ENCODE assay signal across 20 cellular contexts in genomic region chr4:183413562-183414200, GRCh38. TPM values are rescaled to one million over a fixed set of nuclear protein-coding genes. Genes with fewer than 3 reads are reported as not detected.
A peak's percentile ranks its signal among the peaks of the same experiment; 100 is the strongest.
DNase-seq lines count a peak whose midpoint lies in the region; ATAC-seq, FAIRE-seq and TF ChIP-seq lines count a peak whose summit lies in the region.
"Had no signal": no experiment of that assay in that cellular context is flagged by ENCODE, and none has a peak within 500 bp of the region (broad histone marks: within the 10 kb centered on the region; RNA-seq: fewer than 3 reads in every experiment).

No MANE protein-coding gene starts in this region.

- WGBS in K562 (ENCODE audit: insufficient coverage, low coverage, missing lambda C conversion rate) = 66% methylated on average over 18 of the region's 21 CpGs
- WGBS in sigmoid colon, 2 donors = 89 to 95% methylated on average over 21 of the region's 21 CpGs

- POLR2A ChIA-PET in K562 (lab: Yijun Ruan, JAX) = interaction anchor here (1.1 kb wide), 1 partner anchor 17 kb away, joined by 4 read pairs; no protein-coding TSS in a partner anchor

- peak; percentile 72 for DNase-seq in DMS53 (lab: John Stamatoyannopoulos, UW)
- no peak for DNase-seq in DMS53 treated with DMSO at 0.1 percent for 48 hours (lab: John Stamatoyannopoulos, UW; ENCODE audit: unreplicated experiment)
- peak; percentile 65 for DNase-seq in NCI-H146 treated with DMSO at 0.1 percent for 48 hours (lab: John Stamatoyannopoulos, UW; ENCODE audit: unreplicated experiment)
- DNase-seq in K562 (ENCODE audit: extremely low read depth in 1 of 4, low spot score in 3 of 4) = no peak
- DNase-seq in sigmoid colon = peak; percentile 43
- DNase-seq in stimulated activated naive CD4-positive, alpha-beta T cell treated with Interleukin-2 at 50 U/mL for 16 hours (lab: John Stamatoyannopoulos, UW) = no peak
- no peak for DNase-seq in osteoblast (ENCODE audit: insufficient read length, low spot score, missing footprints)
- no peak for DNase-seq in hepatic stellate cell (ENCODE audit: low spot score)
- DNase-seq: BE2C; CD4-positive, alpha-beta T cell; DND-41; GDM1; GOT3; NCI-H1436 treated with DMSO at 0.1 percent for 48 hours; NCI-H226; NCI-H526 treated with DMSO at 0.1 percent for 48 hours; SK-N-SH had no signal

- no peak overlapping the region for H3K27ac ChIP-seq in K562 (ENCODE audit: extremely low read depth, low read depth, low read length)
- H3K27ac ChIP-seq in sigmoid colon = no peak overlapping the region
- no peak overlapping the region for H3K27ac ChIP-seq in osteoblast (ENCODE audit: low read depth, low read length)
- H3K27ac ChIP-seq: 22Rv1 had no signal

- TF ChIP-seq EP300 in K562 (IDR thresholded peaks at IDR 0.05; ENCODE audit: low read length) (no peak), sigmoid colon (IDR thresholded peaks at IDR 0.05) (no peak)

- in situ Hi-C loops in K562 (cut with MboI) = no loop called here

- peak overlapping the region; percentile 14; the same call in 1 of the 2 replicates for H2AFZ ChIP-seq in K562 (ENCODE audit: low read depth, low read length)
- no peak overlapping the region for H2AFZ ChIP-seq in osteoblast (ENCODE audit: low read length)

- no peak; the same call in 2 of the 3 replicates for ATAC-seq in K562
- ATAC-seq: GM12878 had no signal

- TF ChIP-seq CTCF in K562 (IDR thresholded peaks at IDR 0.05 in 2 of 3, conservative IDR thresholded peaks at IDR 0.05 in 1 of 3; ENCODE audit: insufficient read depth in 2 of 3, low read depth in 1 of 3, low read length in 3 of 3) (no peak), sigmoid colon (IDR thresholded peaks at IDR 0.05) (no peak), osteoblast (IDR thresholded peaks at IDR 0.05; ENCODE audit: extremely low read depth, low read depth, low read length) (no peak)

- no peak for TF ChIP-seq RAD21 in K562 (CRISPR knock-in tag; conservative IDR thresholded peaks at IDR 0.05 in 1 of 2, IDR thresholded peaks at IDR 0.05 in 1 of 2)

- H4K20me1 ChIP-seq in K562 (replicated peaks; ENCODE audit: control insufficient read depth, insufficient read depth, low read length) (no peaks in the 10 kb centered on the region), osteoblast (ENCODE audit: insufficient read depth, low read length) (no peaks in the 10 kb centered on the region)

- no peak for FAIRE-seq in K562 (lab: Jason Lieb, UNC)
- FAIRE-seq: D721Med, GM12878 had no signal

- H3K9ac ChIP-seq in K562 (ENCODE audit: insufficient read depth in 1 of 2, low read depth in 2 of 2, low read length in 2 of 2) = no peak overlapping the region; a peak in 1 of 4 replicates
- H3K9ac ChIP-seq: SK-N-SH had no signal

- H3K4me1 ChIP-seq in K562 (replicated peaks in 1 of 2; ENCODE audit: control insufficient read depth in 2 of 2, insufficient read depth in 2 of 2, low read length in 2 of 2) = peaks cover 0 to 5% of the 10 kb centered on the region in 2 experiments; a peak in 2 of 5 replicates
- no peaks in the 10 kb centered on the region for H3K4me1 ChIP-seq in sigmoid colon
- no peaks in the 10 kb centered on the region for H3K4me1 ChIP-seq in osteoblast (ENCODE audit: insufficient read depth, low read length)
- H3K4me1 ChIP-seq: BE2C had no signal

- no peak for TF ChIP-seq POLR2A in K562 (conservative IDR thresholded peaks at IDR 0.05)
- TF ChIP-seq POLR2A in sigmoid colon (IDR thresholded peaks at IDR 0.05) = no peak

- H3K4me2 ChIP-seq in K562 (ENCODE audit: insufficient read depth, low read length) = no peak overlapping the region
- H3K4me2 ChIP-seq in osteoblast (ENCODE audit: insufficient read depth, low read length) = no peak overlapping the region
- H3K4me2 ChIP-seq: SK-N-SH had no signal

- 0 out of 5 replicates have a peak, but pooled peaks cover 0 to 4% of the 10 kb centered on the region in 2 experiments for H3K27me3 ChIP-seq in K562 (ENCODE audit: control insufficient read depth in 2 of 2, insufficient read depth in 2 of 2, low read length in 2 of 2)
- no peaks in the 10 kb centered on the region for H3K27me3 ChIP-seq in sigmoid colon
- no peaks in the 10 kb centered on the region for H3K27me3 ChIP-seq in osteoblast (ENCODE audit: insufficient read depth, low read length)
- H3K27me3 ChIP-seq: BE2C had no signal

- H3K79me2 ChIP-seq in K562 (ENCODE audit: control insufficient read depth, insufficient read depth, low read length) (no peaks in the 10 kb centered on the region), osteoblast (ENCODE audit: insufficient read depth, low read length) (no peaks in the 10 kb centered on the region)

- no peaks in the 10 kb centered on the region for H3K9me3 ChIP-seq in K562 (replicated peaks; ENCODE audit: control insufficient read depth, insufficient read depth, low read depth, low read length)
- no peaks in the 10 kb centered on the region for H3K9me3 ChIP-seq in sigmoid colon
- no peaks in the 10 kb centered on the region for H3K9me3 ChIP-seq in osteoblast (ENCODE audit: low read depth, low read length)
- H3K9me3 ChIP-seq: BE2C, SK-N-SH had no signal

- no TSS peak for BruUV-seq in K562 (replicated peaks; lab: Mats Ljungman, UMichigan)

- H3K36me3 ChIP-seq in K562 (ENCODE audit: control insufficient read depth, insufficient read depth, low read length) = no peaks in the 10 kb centered on the region
- H3K36me3 ChIP-seq in sigmoid colon = no peaks in the 10 kb centered on the region
- no peaks in the 10 kb centered on the region for H3K36me3 ChIP-seq in osteoblast (ENCODE audit: insufficient read depth, low read length)
- H3K36me3 ChIP-seq: BE2C had no signal

- H3K4me3 ChIP-seq in K562 (no peak overlapping the region), sigmoid colon (no peak overlapping the region), osteoblast (ENCODE audit: insufficient read depth, low read length) (no peak overlapping the region)
- H3K4me3 ChIP-seq: GM12878 had no signal

- intact Hi-C loops in K562 (cut with micrococcal nuclease) = no loop called here
- intact Hi-C loops in sigmoid colon (cut with DNase I) = no loop called here

- CTCF ChIA-PET in K562 (lab: Yijun Ruan, JAX; ENCODE audit: low intra/inter-chr PET ratio) = no interaction called here

- no peaks in the 10 kb centered on the region for H3K9me1 ChIP-seq in K562 (ENCODE audit: control insufficient read depth, insufficient read depth, low read length)

TF ChIP-seq in K562, 482 proteins besides CTCF, POLR2A, EP300 and RAD21 (continues in another document):
- no peak for TF ChIP-seq MYC (IDR thresholded peaks at IDR 0.05; ENCODE audit: low read depth, low read length)
- no peak for TF ChIP-seq MYC (CRISPR knock-in tag; IDR thresholded peaks at IDR 0.05; ENCODE audit: borderline replicate concordance, low read depth)
- no peak for TF ChIP-seq NR3C1 (CRISPR knock-in tag; IDR thresholded peaks at IDR 0.05)
- no peak for TF ChIP-seq CGGBP1 (CRISPR knock-in tag; IDR thresholded peaks at IDR 0.05)
- TF ChIP-seq ZFP91 (CRISPR knock-in tag; IDR thresholded peaks at IDR 0.05) = no peak
- TF ChIP-seq ZNF586 (CRISPR knock-in tag; conservative IDR thresholded peaks at IDR 0.05) = no peak
- TF ChIP-seq STAT5B (CRISPR knock-in tag; IDR thresholded peaks at IDR 0.05) = no peak
- TF ChIP-seq PTBP1 (IDR thresholded peaks at IDR 0.05; ENCODE audit: low read depth, low read length) = no peak
- TF ChIP-seq MECOM (CRISPR knock-in tag; IDR thresholded peaks at IDR 0.05) = no peak
- no peak for TF ChIP-seq CREBBP (IDR thresholded peaks at IDR 0.05; ENCODE audit: low read depth, low read length)
- TF ChIP-seq MEF2A (IDR thresholded peaks at IDR 0.05; ENCODE audit: control insufficient read depth, low read depth, low read length) = no peak

RNA-seq across cellular contexts. Expression of gene CDKN2AIP, which starts 30.8 kb away (rescaled TPM):
- 14.8 and 35.4 TPM in 2 replicates for total RNA-seq in K562 (2011; cell fraction: chromatin; rRNA removed; ENCODE audit: low replicate concordance)
- 14.2 and 14.5 TPM in 2 replicates for total RNA-seq in K562 (2011; cell fraction: nucleolus; rRNA removed)
- total RNA-seq in K562 (2011; cell fraction: nucleoplasm; rRNA removed) = 15.3 and 16.4 TPM in 2 replicates
- total RNA-seq in K562 (2014; rRNA removed) (18.0 and 21.5 TPM in 2 replicates), K562 (2014; rRNA removed; fragmentation: Illumina TruSeq; extraction: Trizol) (21.2 and 21.7 TPM in 2 replicates), K562 (2015; rRNA removed; fragmentation: Illumina TruSeq; extraction: Trizol) (19.5 and 19.8 TPM in 2 replicates), K562 (2021) (20.3 and 20.9 TPM in 2 replicates), sigmoid colon (10 to 100 TPM; 17.7 to 35.0 (median 27.4) TPM), osteoblast (15.2 and 15.9 TPM in 2 replicates)
- polyA plus RNA-seq in K562 (2011; rRNA removed) (21.4 and 22.0 TPM in 2 replicates), K562 (2014; fragmentation: Illumina TruSeq; extraction: Trizol) (17.7 and 18.8 TPM in 2 replicates), K562 (2014; fragmentation: Nextera tagmentation; extraction: Ambion mirVana) (1 to 10 TPM; 5.9 to 7.7 TPM), K562 (2014; rRNA removed) (19.7 and 20.3 TPM in 2 replicates), sigmoid colon (10 to 100 TPM; 12.9 to 14.8 (median 13.2) TPM)
- 8.4 and 8.8 TPM in 2 replicates for polyA plus RNA-seq in K562 (2011; cell fraction: cytosol; rRNA removed)
- polyA plus RNA-seq in K562 (2011; cell fraction: nucleus; rRNA removed) = 10.5 and 19.4 TPM in 2 replicates
- 14.6 and 18.2 TPM in 2 replicates for polyA plus RNA-seq in K562 (2012)
- polyA minus RNA-seq in K562 (2011; rRNA and poly(A)+ RNA removed) = 23.9 and 24.1 TPM in 2 replicates
- polyA minus RNA-seq in K562 (2011; cell fraction: cytosol; rRNA and poly(A)+ RNA removed) = 8.8 and 9.3 TPM in 2 replicates
- polyA minus RNA-seq in K562 (2011; cell fraction: nucleus; rRNA and poly(A)+ RNA removed) = 26.8 and 64.6 TPM in 2 replicates

Comparison
In these comparisons a context has a peak if more than half of its experiments do, and no peak if none do; other contexts are left out.
1. DNase-seq: peak in DMS53 (single experiment), NCI-H146 treated with DMSO at 0.1 percent for 48 hours (single experiment) and sigmoid colon (single experiment); none in DMS53 treated with DMSO at 0.1 percent for 48 hours (single experiment), K562 (0 of 4), stimulated activated naive CD4-positive, alpha-beta T cell treated with Interleukin-2 at 50 U/mL for 16 hours (single experiment), osteoblast (single experiment) and hepatic stellate cell (single experiment).